ENCODE assay signal across 8 cellular contexts in the genomic region with DNA sequence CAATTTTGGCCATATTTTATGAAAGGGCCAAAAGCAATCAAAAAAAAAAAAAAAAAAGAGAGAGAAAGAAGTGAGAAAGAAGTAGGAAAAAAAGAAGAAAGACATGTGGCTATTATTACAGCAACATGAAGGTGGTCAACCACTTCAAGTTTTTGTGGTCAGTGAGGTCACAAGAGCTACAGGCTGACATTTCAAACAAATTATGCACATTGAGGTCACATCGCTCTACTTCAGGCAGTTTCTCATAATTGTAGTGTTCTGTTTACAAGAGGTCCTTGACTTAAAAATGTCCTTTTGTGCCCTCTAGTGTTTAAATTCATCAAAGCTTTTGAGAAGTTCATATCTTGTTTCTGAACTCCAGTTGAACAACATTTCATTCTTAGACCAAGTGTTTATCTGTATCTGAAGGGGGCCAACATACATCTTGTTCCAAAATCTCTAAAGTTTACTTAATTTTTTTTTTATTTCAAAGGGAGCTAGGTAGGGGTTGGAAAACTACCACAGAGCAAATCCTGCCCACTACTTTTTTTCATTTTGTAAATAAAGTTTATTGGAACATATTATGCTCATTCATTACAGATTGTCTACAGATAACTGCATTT.
DNase-seq lines count a peak whose midpoint lies in the region; ATAC-seq and TF ChIP-seq lines count a peak whose summit lies in the region.

No MANE protein-coding gene starts in this region.

- TF ChIP-seq CTCF in activated B cell treated with CpG ODN at 0.5 μM for 24 hours (IDR thresholded peaks at IDR 0.05) = no peak
- peak; percentile 47 for TF ChIP-seq CTCF in cardiac muscle cell (IDR thresholded peaks at IDR 0.05; ENCODE audit: low read depth, low read length)
- peak; percentile 32 to 59 (median 42) for TF ChIP-seq CTCF in sigmoid colon (IDR thresholded peaks at IDR 0.05)

- no peaks in the 10 kb centered on the region for H3K27me3 ChIP-seq in cardiac muscle cell
- H3K27me3 ChIP-seq in sigmoid colon = no peaks in the 10 kb centered on the region

- no peak overlapping the region for H3K4me3 ChIP-seq in cardiac muscle cell
- no peak overlapping the region for H3K4me3 ChIP-seq in sigmoid colon

- ATAC-seq in GM19043 (IDR thresholded peaks at IDR 0.05; ENCODE audit: low read depth, unreplicated experiment) (peak; percentile 97), HG03103 (IDR thresholded peaks at IDR 0.05; ENCODE audit: low read depth, unreplicated experiment) (peak; percentile 92), activated B cell treated with CpG ODN at 0.5 μM for 24 hours (ENCODE audit: low read depth) (peak; percentile 52)

- H3K27me3 Mint-ChIP-seq in activated B cell treated with CpG ODN at 0.5 μM for 24 hours = no peaks in the 10 kb centered on the region

- no peak for TF ChIP-seq POLR2A in sigmoid colon (IDR thresholded peaks at IDR 0.05)

- peaks cover 8% of the 10 kb centered on the region for H3K36me3 Mint-ChIP-seq in activated B cell treated with CpG ODN at 0.5 μM for 24 hours (ENCODE audit: low read depth)

- H3K9me3 ChIP-seq in cardiac muscle cell (ENCODE audit: low read depth) = no peaks in the 10 kb centered on the region
- H3K9me3 ChIP-seq in sigmoid colon = no peaks in the 10 kb centered on the region

- POLR2A ChIA-PET in activated B cell treated with CpG ODN at 0.5 μM for 24 hours (lab: Charles Lee) = interaction anchor here (0.7 kb wide), 1 partner anchor 411 kb away, joined by 3 read pairs; no protein-coding TSS in a partner anchor

- H3K4me1 ChIP-seq in cardiac muscle cell (ENCODE audit: low read depth) (peaks cover 6% of the 10 kb centered on the region), sigmoid colon (peaks cover 0 to 20% (median 11%) of the 10 kb centered on the region in 4 donors)

- WGBS in sigmoid colon, 2 donors = 1 to 4% methylated on average over 1 of the region's 1 CpG

- DNase-seq in DMS53 (lab: John Stamatoyannopoulos, UW) (peak; percentile 85), NCI-H2227 (lab: John Stamatoyannopoulos, UW; ENCODE audit: unreplicated experiment) (peak; percentile 64), activated B cell treated with CpG ODN at 0.5 μM for 24 hours (no peak), cardiac muscle cell (ENCODE audit: low read depth in 1 of 2, low spot score in 1 of 2) (peak; percentile 75 to 89), sigmoid colon (no peak), 8988T (no peak)

- intact Hi-C loops in activated B cell treated with CpG ODN at 0.5 μM for 24 hours (cut with micrococcal nuclease) (loop anchor here (1.0 to 2.0 kb wide), 5 partner anchors 162 to 494 kb away; no protein-coding TSS in a partner anchor), sigmoid colon (cut with DNase I) (loop anchor here (1.0 to 5.0 kb wide), 2 partner anchors 192 to 493 kb away; no protein-coding TSS in a partner anchor)

- H3K27ac ChIP-seq in cardiac muscle cell (no peak overlapping the region), sigmoid colon (peak overlapping the region in 3 of 4 donors; percentile 50 to 62 (median 60))

- peaks cover 8% of the 10 kb centered on the region for H3K9me3 Mint-ChIP-seq in activated B cell treated with CpG ODN at 0.5 μM for 24 hours

- H3K36me3 ChIP-seq in cardiac muscle cell = no peaks in the 10 kb centered on the region
- H3K36me3 ChIP-seq in sigmoid colon = no peaks in the 10 kb centered on the region

- no peak overlapping the region for H3K4me3 Mint-ChIP-seq in activated B cell treated with CpG ODN at 0.5 μM for 24 hours

- peaks cover 4% of the 10 kb centered on the region for H3K4me1 Mint-ChIP-seq in activated B cell treated with CpG ODN at 0.5 μM for 24 hours

- CTCF ChIA-PET in activated B cell treated with CpG ODN at 0.5 μM for 24 hours (lab: Charles Lee) = interaction anchor here (0.7 to 2.9 kb wide), 21 partner anchors 9 to 494 kb away, joined by 3 to 75 read pairs (median 4); no protein-coding TSS in a partner anchor

- no peak for TF ChIP-seq EP300 in sigmoid colon (IDR thresholded peaks at IDR 0.05)

- no peak overlapping the region for H3K27ac Mint-ChIP-seq in activated B cell treated with CpG ODN at 0.5 μM for 24 hours

Comparison
In these comparisons a context has a peak if more than half of its experiments do, and no peak if none do; other contexts are left out.
1. DNase-seq: peak in DMS53 (single experiment), NCI-H2227 (single experiment) and cardiac muscle cell (2 of 2); none in activated B cell treated with CpG ODN at 0.5 μM for 24 hours (single experiment), sigmoid colon (single experiment) and 8988T (single experiment).
2. Peak in every context shown above with its lines, with median percentiles within 50 percentile points of each other: ATAC-seq.